ENCODE assay signal across 1 cellular context in genomic region chr5:88518131-88519016, GRCh38.
TF ChIP-seq lines count a peak whose summit lies in the region.

No MANE protein-coding gene starts in this region.

TF ChIP-seq in IMR-90, 13 proteins besides CTCF, POLR2A, EP300 and RAD21 (continued from another document):
- TF ChIP-seq ELK1 (IDR thresholded peaks at IDR 0.05; ENCODE audit: borderline replicate concordance, low read depth, low read length) (no peak), CEBPB (IDR thresholded peaks at IDR 0.05; ENCODE audit: low read depth, low read length) (no peak), SMC3 (IDR thresholded peaks at IDR 0.05; ENCODE audit: low read depth, low read length) (no peak), MAZ (IDR thresholded peaks at IDR 0.05; ENCODE audit: borderline replicate concordance, low read depth, low read length) (no peak), FOS (IDR thresholded peaks at IDR 0.05; ENCODE audit: low read depth, low read length) (no peak), MXI1 (IDR thresholded peaks at IDR 0.05; ENCODE audit: borderline replicate concordance, low read depth, low read length) (no peak), CHD1 (IDR thresholded peaks at IDR 0.05; ENCODE audit: low read depth, low read length) (no peak), MAFK (IDR thresholded peaks at IDR 0.05; ENCODE audit: low read depth, low read length) (no peak), RCOR1 (IDR thresholded peaks at IDR 0.05; ENCODE audit: insufficient replicate concordance, low read length) (no peak), RFX5 (IDR thresholded peaks at IDR 0.05; ENCODE audit: low read depth, low read length) (no peak), NFE2L2 (IDR thresholded peaks at IDR 0.05; ENCODE audit: low read depth, low read length) (no peak), BHLHE40 (IDR thresholded peaks at IDR 0.05; ENCODE audit: low read depth, low read length) (no peak)
